1 cellular context compared by ENCODE assay signal in genomic region chr22:45976351-45977002, GRCh38.
TF ChIP-seq lines count a peak whose summit lies in the region.

No MANE protein-coding gene starts in this region.

TF ChIP-seq in HEK293, 187 proteins besides CTCF, POLR2A, EP300 and RAD21 (continued from another document):
- TF ChIP-seq PRDM2 (tag by site-specific recombination; IDR thresholded peaks at IDR 0.05; ENCODE audit: borderline replicate concordance) (no peak), IKZF3 (tag by site-specific recombination; IDR thresholded peaks at IDR 0.05) (no peak), GFI1B (tag by site-specific recombination; IDR thresholded peaks at IDR 0.05) (no peak), GLIS2 (tag by site-specific recombination; IDR thresholded peaks at IDR 0.05) (peak; percentile 59), ZBTB7A (tag by site-specific recombination; IDR thresholded peaks at IDR 0.05; ENCODE audit: low read depth) (peak; percentile 40; the same call in 1 of the 2 replicates), ZNF777 (tag by site-specific recombination; IDR thresholded peaks at IDR 0.05; ENCODE audit: borderline replicate concordance) (peak; percentile 66; the same call in 1 of the 2 replicates), ZNF76 (tag by site-specific recombination; IDR thresholded peaks at IDR 0.05; ENCODE audit: borderline replicate concordance, low read depth) (peak; percentile 33; the same call in 1 of the 2 replicates), ZSCAN18 (tag by site-specific recombination; IDR thresholded peaks at IDR 0.05) (no peak), HOXD13 (CRISPR knock-in tag; IDR thresholded peaks at IDR 0.05; ENCODE audit: borderline replicate concordance) (no peak), GLIS1 (tag by site-specific recombination; IDR thresholded peaks at IDR 0.05) (0 out of 2 replicates have a peak, but pooled peaks have one; percentile 20), ZNF585B (tag by site-specific recombination; IDR thresholded peaks at IDR 0.05) (no peak), EGR2 (tag by site-specific recombination; IDR thresholded peaks at IDR 0.05; ENCODE audit: low read depth) (peak; percentile 48), KLF17 (tag by site-specific recombination; IDR thresholded peaks at IDR 0.05) (0 out of 2 replicates have a peak, but pooled peaks have one; percentile 25), ZXDB (tag by site-specific recombination; IDR thresholded peaks at IDR 0.05) (0 out of 2 replicates have a peak, but pooled peaks have one; percentile 17), ZNF398 (tag by site-specific recombination; IDR thresholded peaks at IDR 0.05) (peak; percentile 33; the same call in 1 of the 2 replicates), ZFHX2 (tag by site-specific recombination; conservative IDR thresholded peaks at IDR 0.05) (peak; percentile 61; the same call in 1 of the 2 replicates), ZBTB26 (tag by site-specific recombination; optimal IDR thresholded peaks at IDR 0.05) (peak; percentile 70), ZNF704 (tag by site-specific recombination; IDR thresholded peaks at IDR 0.05) (no peak), ZBTB20 (tag by site-specific recombination; IDR thresholded peaks at IDR 0.05) (peak; percentile 44; the same call in 1 of the 2 replicates), KLF1 (tag by site-specific recombination; IDR thresholded peaks at IDR 0.05) (peak; percentile 24; the same call in 1 of the 2 replicates), ZNF366 (tag by site-specific recombination; conservative IDR thresholded peaks at IDR 0.05) (no peak), ZBTB10 (tag by site-specific recombination; IDR thresholded peaks at IDR 0.05) (0 out of 2 replicates have a peak, but pooled peaks have one; percentile 53), PATZ1 (tag by site-specific recombination; IDR thresholded peaks at IDR 0.05) (peak; percentile 41), KLF9 (tag by site-specific recombination; IDR thresholded peaks at IDR 0.05; ENCODE audit: low read depth) (peak; percentile 16; the same call in 1 of the 2 replicates)
